ENCODE assay signal across 10 cellular contexts in genomic region chrX:117871796-117872195, GRCh38.
"Had no signal": no experiment of that assay in that cellular context is flagged by ENCODE, and none has a peak within 500 bp of the region (broad histone marks: within the 10 kb centered on the region; RNA-seq: fewer than 3 reads in every experiment).

No MANE protein-coding gene starts in this region.

- H2AFZ ChIP-seq: GM23248 had no signal

- H3K4me3 ChIP-seq: GM23248, HAP-1 had no signal

- H3K27ac ChIP-seq: GM23248 had no signal

- ATAC-seq: HCT116 had no signal

- H3K4me3 Mint-ChIP-seq: H9, HFFc6 had no signal

- DNase-seq: GM23248, GOT3, H7, H9, HCEC 1CT, HFFc6 had no signal

- H3K4me1 ChIP-seq: HAP-1 had no signal

- H3K4me1 Mint-ChIP-seq: H9 had no signal

- H3K27ac Mint-ChIP-seq: H9, HFFc6 had no signal

- H3K9ac ChIP-seq: GM23248 had no signal

- H3K9me3 ChIP-seq: HAP-1 had no signal

- H3K36me3 ChIP-seq: HAP-1 had no signal

- FAIRE-seq: H1, H54 had no signal
